ENCODE assay signal across 8 cellular contexts in the genomic region with DNA sequence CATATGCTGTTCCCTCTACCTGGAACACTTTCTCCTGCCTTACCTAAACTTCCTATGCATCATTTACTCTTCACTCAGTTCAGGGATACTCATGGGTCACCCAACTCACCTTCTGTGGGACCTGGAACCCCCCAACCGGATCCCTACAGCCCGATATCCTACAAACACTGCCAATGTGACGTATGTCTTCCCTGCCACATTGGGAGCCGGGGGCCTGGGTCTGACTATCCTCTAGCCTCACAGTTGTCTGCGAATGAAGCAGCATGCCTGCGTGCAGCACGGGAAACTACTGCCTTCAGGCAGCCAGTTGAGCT. TPM values are rescaled to one million over a fixed set of nuclear protein-coding genes. Genes with fewer than 3 reads are reported as not detected.
DNase-seq lines count a peak whose midpoint lies in the region; ATAC-seq, FAIRE-seq and TF ChIP-seq lines count a peak whose summit lies in the region.

No MANE protein-coding gene starts in this region.

- peaks cover 2% of the 10 kb centered on the region for H3K36me3 Mint-ChIP-seq in T-helper 17 cell (ENCODE audit: low read depth)

- peak overlapping the region; percentile 95 for H3K4me3 Mint-ChIP-seq in T-helper 17 cell

- 15 to 18% methylated on average over 7 of the region's 7 CpGs for WGBS in sigmoid colon, 2 donors

- peak overlapping the region; percentile 86 to 96 (median 92) for H3K27ac ChIP-seq in sigmoid colon

- ATAC-seq in T-helper 17 cell (no peak), GM19395 (IDR thresholded peaks at IDR 0.05; ENCODE audit: unreplicated experiment) (no peak), GM18868 (IDR thresholded peaks at IDR 0.05; ENCODE audit: unreplicated experiment) (no peak)

- intact Hi-C loops in sigmoid colon (cut with DNase I) = loop anchor here (10.0 kb wide), 1 partner anchor 1045 kb away; the partner anchor contains the start of gene RBM15B

- H3K36me3 ChIP-seq in sigmoid colon = peaks cover 14 to 40% (median 29%) of the 10 kb centered on the region in 4 donors

- H3K4me3 ChIP-seq in fibroblast of the aortic adventitia (ENCODE audit: low read depth, low read length) (peak overlapping the region; percentile 98), sigmoid colon (peak overlapping the region; percentile 57 to 91 (median 82))

- H3K4me1 ChIP-seq in sigmoid colon = peaks cover 0 to 39% (median 32%) of the 10 kb centered on the region in 4 donors

- no peaks in the 10 kb centered on the region for H3K27me3 ChIP-seq in sigmoid colon

- peaks cover 32% of the 10 kb centered on the region for H3K4me1 Mint-ChIP-seq in T-helper 17 cell

- no peak for DNase-seq in GM19239 (ENCODE audit: insufficient read length, low spot score)
- DNase-seq in T-helper 17 cell = no peak
- DNase-seq in fibroblast of the aortic adventitia (ENCODE audit: low read depth) = no peak
- no peak for DNase-seq in sigmoid colon
- DNase-seq in COR-L47 (lab: John Stamatoyannopoulos, UW) = no peak
- no peak for DNase-seq in NCI-H2029 treated with DMSO at 0.1 percent for 48 hours (lab: John Stamatoyannopoulos, UW)

- no peak for TF ChIP-seq POLR2A in sigmoid colon (IDR thresholded peaks at IDR 0.05)

- peak overlapping the region; percentile 99 for H3K27ac Mint-ChIP-seq in T-helper 17 cell

- H3K9me3 ChIP-seq in T-helper 17 cell (ENCODE audit: control insufficient read depth, low read length, poor library complexity, severe bottlenecking) (no peaks in the 10 kb centered on the region), sigmoid colon (no peaks in the 10 kb centered on the region)

- TF ChIP-seq CTCF in fibroblast of the aortic adventitia (IDR thresholded peaks at IDR 0.05; ENCODE audit: insufficient read depth, low read length) = no peak
- no peak for TF ChIP-seq CTCF in sigmoid colon (IDR thresholded peaks at IDR 0.05)

- no peaks in the 10 kb centered on the region for H3K27me3 Mint-ChIP-seq in T-helper 17 cell

- FAIRE-seq in GM19239 (lab: Jason Lieb, UNC) = peak; percentile 28

- TF ChIP-seq EP300 in sigmoid colon (IDR thresholded peaks at IDR 0.05) = no peak

RNA-seq across cellular contexts. Expression of gene NPRL2, which starts 0.4 kb away (rescaled TPM):
- total RNA-seq in T-helper 17 cell (10 to 100 TPM; 27.5 to 29.1 TPM), fibroblast of the aortic adventitia (ENCODE audit: low replicate concordance) (9.4 and 19.7 TPM in 2 replicates), sigmoid colon (10 to 100 TPM; 19.1 to 28.5 (median 19.2) TPM)
- 10 to 100 TPM; 16.8 to 22.2 (median 18.7) TPM for polyA plus RNA-seq in sigmoid colon

RNA-seq across cellular contexts. Expression of gene CYB561D2, which starts 0.5 kb away (rescaled TPM):
- 10 to 100 TPM; 20.8 to 27.2 TPM for total RNA-seq in T-helper 17 cell
- total RNA-seq in fibroblast of the aortic adventitia (ENCODE audit: low replicate concordance) = 12.2 and 15.8 TPM in 2 replicates
- 10 to 100 TPM in 1 of 4 donors, 1 to 10 TPM in 3; 6.8 to 12.7 (median 8.2) TPM for total RNA-seq in sigmoid colon
- polyA plus RNA-seq in sigmoid colon = 10 to 100 TPM; 10.8 to 46.0 (median 14.8) TPM

RNA-seq across cellular contexts. Expression of gene ZMYND10, which starts 4.6 kb away (rescaled TPM):
- total RNA-seq in T-helper 17 cell (1 to 10 TPM; 1.1 to 1.3 TPM), fibroblast of the aortic adventitia (ENCODE audit: low replicate concordance) (0.81 and 0.82 TPM in 2 replicates), sigmoid colon (1 to 10 TPM in 1 of 4 donors, not detected in 3; 1.2 TPM)
- polyA plus RNA-seq in sigmoid colon = under 1 TPM in 1 of 3 donors, not detected in 2; 0.77 TPM

RNA-seq across cellular contexts. Expression of gene TMEM115, which starts 9.2 kb away (rescaled TPM):
- total RNA-seq in T-helper 17 cell (10 to 100 TPM; 16.7 to 17.4 TPM), fibroblast of the aortic adventitia (ENCODE audit: low replicate concordance) (47.9 and 48.9 TPM in 2 replicates), sigmoid colon (10 to 100 TPM; 40.5 to 45.7 (median 44.3) TPM)
- 10 to 100 TPM in 2 of 3 donors, 1 to 10 TPM in 1; 9.5 to 37.4 (median 11.4) TPM for polyA plus RNA-seq in sigmoid colon

RNA-seq across cellular contexts. Expression of gene RASSF1, which starts 9.5 kb away (rescaled TPM):
- 100 to 1,000 TPM in 1 of 2 donors, 10 to 100 TPM in 1; 83.5 to 105 TPM for total RNA-seq in T-helper 17 cell
- total RNA-seq in fibroblast of the aortic adventitia (ENCODE audit: low replicate concordance) = 20.4 and 45.7 TPM in 2 replicates
- 10 to 100 TPM; 27.4 to 29.8 (median 28.5) TPM for total RNA-seq in sigmoid colon
- polyA plus RNA-seq in sigmoid colon = 10 to 100 TPM; 16.4 to 41.7 (median 21.0) TPM
